ENCODE assay signal across 1 cellular context in the genomic region with DNA sequence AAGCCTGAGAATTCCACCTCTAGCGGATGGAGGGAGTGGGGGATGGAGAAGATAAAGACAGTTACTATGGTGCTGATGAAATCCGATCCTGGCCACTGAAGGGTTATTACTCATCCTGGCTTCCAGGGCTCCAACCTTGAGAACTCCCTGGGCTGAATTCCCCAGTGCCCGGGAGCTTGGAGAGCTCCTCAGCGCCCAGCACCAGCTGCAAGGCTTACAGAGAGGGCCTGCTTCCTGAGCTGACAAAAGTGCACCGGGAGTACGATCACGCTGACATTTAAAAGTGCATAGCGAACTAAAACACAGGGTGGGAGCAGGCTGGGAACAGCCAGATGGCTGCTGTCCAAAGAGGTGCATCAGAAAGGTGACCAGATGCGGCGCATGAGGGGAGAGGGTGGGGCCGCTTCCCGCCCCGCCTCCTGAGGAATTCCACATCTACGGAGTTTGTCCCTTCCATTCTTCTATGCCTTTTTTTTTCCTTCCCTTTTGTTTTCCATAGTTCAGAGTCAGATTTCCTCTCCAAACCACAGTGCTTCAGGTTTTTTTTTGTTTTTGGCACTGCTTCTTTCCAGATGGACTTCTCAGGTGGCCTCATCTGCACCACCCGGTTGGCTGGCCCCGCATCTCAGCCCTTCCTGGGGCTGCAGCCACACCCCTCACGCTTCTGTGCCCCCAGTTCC.
TF ChIP-seq lines count a peak whose summit lies in the region.

No MANE protein-coding gene starts in this region.

TF ChIP-seq in WTC11, 78 proteins besides CTCF, POLR2A, EP300 and RAD21 (continued from another document and continues in another):
- TF ChIP-seq, protein P1, sequence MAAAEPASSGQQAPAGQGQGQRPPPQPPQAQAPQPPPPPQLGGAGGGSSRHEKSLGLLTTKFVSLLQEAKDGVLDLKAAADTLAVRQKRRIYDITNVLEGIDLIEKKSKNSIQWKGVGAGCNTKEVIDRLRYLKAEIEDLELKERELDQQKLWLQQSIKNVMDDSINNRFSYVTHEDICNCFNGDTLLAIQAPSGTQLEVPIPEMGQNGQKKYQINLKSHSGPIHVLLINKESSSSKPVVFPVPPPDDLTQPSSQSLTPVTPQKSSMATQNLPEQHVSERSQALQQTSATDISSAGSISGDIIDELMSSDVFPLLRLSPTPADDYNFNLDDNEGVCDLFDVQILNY (CRISPR knock-in tag; IDR thresholded peaks at IDR 0.05): no peak
- TF ChIP-seq, protein P2, sequence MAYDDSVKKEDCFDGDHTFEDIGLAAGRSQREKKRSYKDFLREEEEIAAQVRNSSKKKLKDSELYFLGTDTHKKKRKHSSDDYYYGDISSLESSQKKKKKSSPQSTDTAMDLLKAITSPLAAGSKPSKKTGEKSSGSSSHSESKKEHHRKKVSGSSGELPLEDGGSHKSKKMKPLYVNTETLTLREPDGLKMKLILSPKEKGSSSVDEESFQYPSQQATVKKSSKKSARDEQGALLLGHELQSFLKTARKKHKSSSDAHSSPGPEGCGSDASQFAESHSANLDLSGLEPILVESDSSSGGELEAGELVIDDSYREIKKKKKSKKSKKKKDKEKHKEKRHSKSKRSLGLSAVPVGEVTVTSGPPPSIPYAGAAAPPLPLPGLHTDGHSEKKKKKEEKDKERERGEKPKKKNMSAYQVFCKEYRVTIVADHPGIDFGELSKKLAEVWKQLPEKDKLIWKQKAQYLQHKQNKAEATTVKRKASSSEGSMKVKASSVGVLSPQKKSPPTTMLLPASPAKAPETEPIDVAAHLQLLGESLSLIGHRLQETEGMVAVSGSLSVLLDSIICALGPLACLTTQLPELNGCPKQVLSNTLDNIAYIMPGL (CRISPR knock-in tag; IDR thresholded peaks at IDR 0.05): no peak
- TF ChIP-seq, protein P3, sequence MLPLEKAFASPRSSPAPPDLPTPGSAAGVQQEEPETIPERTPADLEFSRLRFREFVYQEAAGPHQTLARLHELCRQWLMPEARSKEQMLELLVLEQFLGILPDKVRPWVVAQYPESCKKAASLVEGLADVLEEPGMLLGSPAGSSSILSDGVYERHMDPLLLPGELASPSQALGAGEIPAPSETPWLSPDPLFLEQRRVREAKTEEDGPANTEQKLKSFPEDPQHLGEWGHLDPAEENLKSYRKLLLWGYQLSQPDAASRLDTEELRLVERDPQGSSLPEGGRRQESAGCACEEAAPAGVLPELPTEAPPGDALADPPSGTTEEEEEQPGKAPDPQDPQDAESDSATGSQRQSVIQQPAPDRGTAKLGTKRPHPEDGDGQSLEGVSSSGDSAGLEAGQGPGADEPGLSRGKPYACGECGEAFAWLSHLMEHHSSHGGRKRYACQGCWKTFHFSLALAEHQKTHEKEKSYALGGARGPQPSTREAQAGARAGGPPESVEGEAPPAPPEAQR (CRISPR knock-in tag; IDR thresholded peaks at IDR 0.05): no peak
- no peak for TF ChIP-seq ZNF317 (CRISPR knock-in tag; IDR thresholded peaks at IDR 0.05; ENCODE audit: borderline replicate concordance, low read depth)
- no peak for TF ChIP-seq NR3C1 (CRISPR knock-in tag; conservative IDR thresholded peaks at IDR 0.05; ENCODE audit: low read depth)
- TF ChIP-seq, protein P4, sequence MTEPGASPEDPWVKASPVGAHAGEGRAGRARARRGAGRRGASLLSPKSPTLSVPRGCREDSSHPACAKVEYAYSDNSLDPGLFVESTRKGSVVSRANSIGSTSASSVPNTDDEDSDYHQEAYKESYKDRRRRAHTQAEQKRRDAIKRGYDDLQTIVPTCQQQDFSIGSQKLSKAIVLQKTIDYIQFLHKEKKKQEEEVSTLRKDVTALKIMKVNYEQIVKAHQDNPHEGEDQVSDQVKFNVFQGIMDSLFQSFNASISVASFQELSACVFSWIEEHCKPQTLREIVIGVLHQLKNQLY (CRISPR knock-in tag; IDR thresholded peaks at IDR 0.05): no peak
- TF ChIP-seq, protein P5, sequence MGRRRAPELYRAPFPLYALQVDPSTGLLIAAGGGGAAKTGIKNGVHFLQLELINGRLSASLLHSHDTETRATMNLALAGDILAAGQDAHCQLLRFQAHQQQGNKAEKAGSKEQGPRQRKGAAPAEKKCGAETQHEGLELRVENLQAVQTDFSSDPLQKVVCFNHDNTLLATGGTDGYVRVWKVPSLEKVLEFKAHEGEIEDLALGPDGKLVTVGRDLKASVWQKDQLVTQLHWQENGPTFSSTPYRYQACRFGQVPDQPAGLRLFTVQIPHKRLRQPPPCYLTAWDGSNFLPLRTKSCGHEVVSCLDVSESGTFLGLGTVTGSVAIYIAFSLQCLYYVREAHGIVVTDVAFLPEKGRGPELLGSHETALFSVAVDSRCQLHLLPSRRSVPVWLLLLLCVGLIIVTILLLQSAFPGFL (CRISPR knock-in tag; IDR thresholded peaks at IDR 0.05; ENCODE audit: borderline replicate concordance): no peak
- TF ChIP-seq, protein P6, sequence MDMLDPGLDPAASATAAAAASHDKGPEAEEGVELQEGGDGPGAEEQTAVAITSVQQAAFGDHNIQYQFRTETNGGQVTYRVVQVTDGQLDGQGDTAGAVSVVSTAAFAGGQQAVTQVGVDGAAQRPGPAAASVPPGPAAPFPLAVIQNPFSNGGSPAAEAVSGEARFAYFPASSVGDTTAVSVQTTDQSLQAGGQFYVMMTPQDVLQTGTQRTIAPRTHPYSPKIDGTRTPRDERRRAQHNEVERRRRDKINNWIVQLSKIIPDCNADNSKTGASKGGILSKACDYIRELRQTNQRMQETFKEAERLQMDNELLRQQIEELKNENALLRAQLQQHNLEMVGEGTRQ (CRISPR knock-in tag; IDR thresholded peaks at IDR 0.05): no peak
- TF ChIP-seq HMGA2 (CRISPR knock-in tag; IDR thresholded peaks at IDR 0.05): no peak
- TF ChIP-seq, protein P7, sequence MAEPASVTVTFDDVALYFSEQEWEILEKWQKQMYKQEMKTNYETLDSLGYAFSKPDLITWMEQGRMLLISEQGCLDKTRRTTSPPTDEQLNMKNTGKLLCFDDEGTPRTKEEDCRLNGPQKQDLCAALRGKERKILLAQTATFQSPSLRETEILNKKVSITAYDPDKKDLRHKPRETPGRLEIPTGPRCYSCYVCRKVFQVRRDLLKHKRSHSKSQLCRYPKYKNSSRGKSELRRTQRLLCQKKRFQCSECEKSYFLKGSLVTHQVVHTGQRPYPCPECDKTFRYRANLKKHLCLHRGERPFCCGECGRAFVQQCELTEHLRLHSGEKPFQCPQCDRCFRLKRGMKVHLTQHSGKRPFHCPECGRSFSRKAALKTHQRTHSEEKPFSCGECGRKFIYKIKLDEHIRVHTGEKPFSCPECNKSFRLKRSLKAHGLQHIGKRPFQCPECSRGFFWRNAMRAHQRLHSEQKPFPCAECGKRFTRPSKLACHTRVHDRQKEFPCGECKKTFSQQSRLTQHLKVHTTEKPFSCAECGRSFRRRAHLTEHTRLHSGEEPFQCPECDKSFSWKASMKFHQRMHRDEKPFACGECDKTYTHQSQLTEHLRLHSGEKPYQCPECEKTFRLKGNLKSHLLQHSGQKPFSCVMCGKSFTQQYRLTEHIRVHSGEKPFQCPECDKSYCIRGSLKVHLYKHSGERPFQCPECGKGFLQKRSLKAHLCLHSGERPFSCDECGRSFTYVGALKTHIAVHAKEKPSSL (CRISPR knock-in tag; conservative IDR thresholded peaks at IDR 0.05): no peak
- TF ChIP-seq SMAD4 (CRISPR knock-in tag; IDR thresholded peaks at IDR 0.05): no peak
- TF ChIP-seq, protein P8, sequence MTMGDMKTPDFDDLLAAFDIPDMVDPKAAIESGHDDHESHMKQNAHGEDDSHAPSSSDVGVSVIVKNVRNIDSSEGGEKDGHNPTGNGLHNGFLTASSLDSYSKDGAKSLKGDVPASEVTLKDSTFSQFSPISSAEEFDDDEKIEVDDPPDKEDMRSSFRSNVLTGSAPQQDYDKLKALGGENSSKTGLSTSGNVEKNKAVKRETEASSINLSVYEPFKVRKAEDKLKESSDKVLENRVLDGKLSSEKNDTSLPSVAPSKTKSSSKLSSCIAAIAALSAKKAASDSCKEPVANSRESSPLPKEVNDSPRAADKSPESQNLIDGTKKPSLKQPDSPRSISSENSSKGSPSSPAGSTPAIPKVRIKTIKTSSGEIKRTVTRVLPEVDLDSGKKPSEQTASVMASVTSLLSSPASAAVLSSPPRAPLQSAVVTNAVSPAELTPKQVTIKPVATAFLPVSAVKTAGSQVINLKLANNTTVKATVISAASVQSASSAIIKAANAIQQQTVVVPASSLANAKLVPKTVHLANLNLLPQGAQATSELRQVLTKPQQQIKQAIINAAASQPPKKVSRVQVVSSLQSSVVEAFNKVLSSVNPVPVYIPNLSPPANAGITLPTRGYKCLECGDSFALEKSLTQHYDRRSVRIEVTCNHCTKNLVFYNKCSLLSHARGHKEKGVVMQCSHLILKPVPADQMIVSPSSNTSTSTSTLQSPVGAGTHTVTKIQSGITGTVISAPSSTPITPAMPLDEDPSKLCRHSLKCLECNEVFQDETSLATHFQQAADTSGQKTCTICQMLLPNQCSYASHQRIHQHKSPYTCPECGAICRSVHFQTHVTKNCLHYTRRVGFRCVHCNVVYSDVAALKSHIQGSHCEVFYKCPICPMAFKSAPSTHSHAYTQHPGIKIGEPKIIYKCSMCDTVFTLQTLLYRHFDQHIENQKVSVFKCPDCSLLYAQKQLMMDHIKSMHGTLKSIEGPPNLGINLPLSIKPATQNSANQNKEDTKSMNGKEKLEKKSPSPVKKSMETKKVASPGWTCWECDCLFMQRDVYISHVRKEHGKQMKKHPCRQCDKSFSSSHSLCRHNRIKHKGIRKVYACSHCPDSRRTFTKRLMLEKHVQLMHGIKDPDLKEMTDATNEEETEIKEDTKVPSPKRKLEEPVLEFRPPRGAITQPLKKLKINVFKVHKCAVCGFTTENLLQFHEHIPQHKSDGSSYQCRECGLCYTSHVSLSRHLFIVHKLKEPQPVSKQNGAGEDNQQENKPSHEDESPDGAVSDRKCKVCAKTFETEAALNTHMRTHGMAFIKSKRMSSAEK (CRISPR knock-in tag; IDR thresholded peaks at IDR 0.05; ENCODE audit: borderline replicate concordance): no peak
- no peak for TF ChIP-seq ZNF396 (CRISPR knock-in tag; IDR thresholded peaks at IDR 0.05; ENCODE audit: borderline replicate concordance)
- TF ChIP-seq, protein P9, sequence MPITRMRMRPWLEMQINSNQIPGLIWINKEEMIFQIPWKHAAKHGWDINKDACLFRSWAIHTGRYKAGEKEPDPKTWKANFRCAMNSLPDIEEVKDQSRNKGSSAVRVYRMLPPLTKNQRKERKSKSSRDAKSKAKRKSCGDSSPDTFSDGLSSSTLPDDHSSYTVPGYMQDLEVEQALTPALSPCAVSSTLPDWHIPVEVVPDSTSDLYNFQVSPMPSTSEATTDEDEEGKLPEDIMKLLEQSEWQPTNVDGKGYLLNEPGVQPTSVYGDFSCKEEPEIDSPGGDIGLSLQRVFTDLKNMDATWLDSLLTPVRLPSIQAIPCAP (CRISPR knock-in tag; IDR thresholded peaks at IDR 0.05): no peak
- no peak for TF ChIP-seq NR2C2 (CRISPR knock-in tag; IDR thresholded peaks at IDR 0.05)
- TF ChIP-seq TEAD4 (CRISPR knock-in tag; IDR thresholded peaks at IDR 0.05): no peak
- TF ChIP-seq MXD4 (CRISPR knock-in tag; IDR thresholded peaks at IDR 0.05; ENCODE audit: borderline replicate concordance): no peak
- TF ChIP-seq, protein P10, sequence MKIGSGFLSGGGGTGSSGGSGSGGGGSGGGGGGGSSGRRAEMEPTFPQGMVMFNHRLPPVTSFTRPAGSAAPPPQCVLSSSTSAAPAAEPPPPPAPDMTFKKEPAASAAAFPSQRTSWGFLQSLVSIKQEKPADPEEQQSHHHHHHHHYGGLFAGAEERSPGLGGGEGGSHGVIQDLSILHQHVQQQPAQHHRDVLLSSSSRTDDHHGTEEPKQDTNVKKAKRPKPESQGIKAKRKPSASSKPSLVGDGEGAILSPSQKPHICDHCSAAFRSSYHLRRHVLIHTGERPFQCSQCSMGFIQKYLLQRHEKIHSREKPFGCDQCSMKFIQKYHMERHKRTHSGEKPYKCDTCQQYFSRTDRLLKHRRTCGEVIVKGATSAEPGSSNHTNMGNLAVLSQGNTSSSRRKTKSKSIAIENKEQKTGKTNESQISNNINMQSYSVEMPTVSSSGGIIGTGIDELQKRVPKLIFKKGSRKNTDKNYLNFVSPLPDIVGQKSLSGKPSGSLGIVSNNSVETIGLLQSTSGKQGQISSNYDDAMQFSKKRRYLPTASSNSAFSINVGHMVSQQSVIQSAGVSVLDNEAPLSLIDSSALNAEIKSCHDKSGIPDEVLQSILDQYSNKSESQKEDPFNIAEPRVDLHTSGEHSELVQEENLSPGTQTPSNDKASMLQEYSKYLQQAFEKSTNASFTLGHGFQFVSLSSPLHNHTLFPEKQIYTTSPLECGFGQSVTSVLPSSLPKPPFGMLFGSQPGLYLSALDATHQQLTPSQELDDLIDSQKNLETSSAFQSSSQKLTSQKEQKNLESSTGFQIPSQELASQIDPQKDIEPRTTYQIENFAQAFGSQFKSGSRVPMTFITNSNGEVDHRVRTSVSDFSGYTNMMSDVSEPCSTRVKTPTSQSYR (CRISPR knock-in tag; IDR thresholded peaks at IDR 0.05): peak; percentile 93
- TF ChIP-seq NR1H2 (CRISPR knock-in tag; IDR thresholded peaks at IDR 0.05): no peak
- TF ChIP-seq ZNF263 (CRISPR knock-in tag; IDR thresholded peaks at IDR 0.05; ENCODE audit: low read depth): no peak
- no peak for TF ChIP-seq ZNF138 (CRISPR knock-in tag; conservative IDR thresholded peaks at IDR 0.05)
- TF ChIP-seq ZNF232 (CRISPR knock-in tag; IDR thresholded peaks at IDR 0.05): no peak
- TF ChIP-seq ZNF423 (CRISPR knock-in tag; IDR thresholded peaks at IDR 0.05): no peak
- no peak for TF ChIP-seq TEAD1 (CRISPR knock-in tag; IDR thresholded peaks at IDR 0.05)
- TF ChIP-seq, protein P11, sequence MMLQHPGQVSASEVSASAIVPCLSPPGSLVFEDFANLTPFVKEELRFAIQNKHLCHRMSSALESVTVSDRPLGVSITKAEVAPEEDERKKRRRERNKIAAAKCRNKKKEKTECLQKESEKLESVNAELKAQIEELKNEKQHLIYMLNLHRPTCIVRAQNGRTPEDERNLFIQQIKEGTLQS (CRISPR knock-in tag; conservative IDR thresholded peaks at IDR 0.05): no peak
- TF ChIP-seq, protein P12, sequence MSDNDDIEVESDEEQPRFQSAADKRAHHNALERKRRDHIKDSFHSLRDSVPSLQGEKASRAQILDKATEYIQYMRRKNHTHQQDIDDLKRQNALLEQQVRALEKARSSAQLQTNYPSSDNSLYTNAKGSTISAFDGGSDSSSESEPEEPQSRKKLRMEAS (CRISPR knock-in tag; IDR thresholded peaks at IDR 0.05): no peak
- no peak for TF ChIP-seq CBFB (CRISPR knock-in tag; IDR thresholded peaks at IDR 0.05; ENCODE audit: low read depth)
- TF ChIP-seq EMX1 (CRISPR knock-in tag; IDR thresholded peaks at IDR 0.05): no peak
- TF ChIP-seq ZNF219 (CRISPR knock-in tag; IDR thresholded peaks at IDR 0.05; ENCODE audit: borderline replicate concordance): no peak
- no peak for TF ChIP-seq TP53 (CRISPR knock-in tag; IDR thresholded peaks at IDR 0.05)
- TF ChIP-seq, protein P13, sequence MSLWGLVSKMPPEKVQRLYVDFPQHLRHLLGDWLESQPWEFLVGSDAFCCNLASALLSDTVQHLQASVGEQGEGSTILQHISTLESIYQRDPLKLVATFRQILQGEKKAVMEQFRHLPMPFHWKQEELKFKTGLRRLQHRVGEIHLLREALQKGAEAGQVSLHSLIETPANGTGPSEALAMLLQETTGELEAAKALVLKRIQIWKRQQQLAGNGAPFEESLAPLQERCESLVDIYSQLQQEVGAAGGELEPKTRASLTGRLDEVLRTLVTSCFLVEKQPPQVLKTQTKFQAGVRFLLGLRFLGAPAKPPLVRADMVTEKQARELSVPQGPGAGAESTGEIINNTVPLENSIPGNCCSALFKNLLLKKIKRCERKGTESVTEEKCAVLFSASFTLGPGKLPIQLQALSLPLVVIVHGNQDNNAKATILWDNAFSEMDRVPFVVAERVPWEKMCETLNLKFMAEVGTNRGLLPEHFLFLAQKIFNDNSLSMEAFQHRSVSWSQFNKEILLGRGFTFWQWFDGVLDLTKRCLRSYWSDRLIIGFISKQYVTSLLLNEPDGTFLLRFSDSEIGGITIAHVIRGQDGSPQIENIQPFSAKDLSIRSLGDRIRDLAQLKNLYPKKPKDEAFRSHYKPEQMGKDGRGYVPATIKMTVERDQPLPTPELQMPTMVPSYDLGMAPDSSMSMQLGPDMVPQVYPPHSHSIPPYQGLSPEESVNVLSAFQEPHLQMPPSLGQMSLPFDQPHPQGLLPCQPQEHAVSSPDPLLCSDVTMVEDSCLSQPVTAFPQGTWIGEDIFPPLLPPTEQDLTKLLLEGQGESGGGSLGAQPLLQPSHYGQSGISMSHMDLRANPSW (CRISPR knock-in tag; conservative IDR thresholded peaks at IDR 0.05; ENCODE audit: low read depth): no peak
- TF ChIP-seq NFE2L1 (CRISPR knock-in tag; IDR thresholded peaks at IDR 0.05): 0 out of 2 replicates have a peak, but pooled peaks have one; percentile 27
- TF ChIP-seq TCF7 (CRISPR knock-in tag; IDR thresholded peaks at IDR 0.05; ENCODE audit: low read depth): no peak
